ENCODE assay signal across 24 cellular contexts in the genomic region with DNA sequence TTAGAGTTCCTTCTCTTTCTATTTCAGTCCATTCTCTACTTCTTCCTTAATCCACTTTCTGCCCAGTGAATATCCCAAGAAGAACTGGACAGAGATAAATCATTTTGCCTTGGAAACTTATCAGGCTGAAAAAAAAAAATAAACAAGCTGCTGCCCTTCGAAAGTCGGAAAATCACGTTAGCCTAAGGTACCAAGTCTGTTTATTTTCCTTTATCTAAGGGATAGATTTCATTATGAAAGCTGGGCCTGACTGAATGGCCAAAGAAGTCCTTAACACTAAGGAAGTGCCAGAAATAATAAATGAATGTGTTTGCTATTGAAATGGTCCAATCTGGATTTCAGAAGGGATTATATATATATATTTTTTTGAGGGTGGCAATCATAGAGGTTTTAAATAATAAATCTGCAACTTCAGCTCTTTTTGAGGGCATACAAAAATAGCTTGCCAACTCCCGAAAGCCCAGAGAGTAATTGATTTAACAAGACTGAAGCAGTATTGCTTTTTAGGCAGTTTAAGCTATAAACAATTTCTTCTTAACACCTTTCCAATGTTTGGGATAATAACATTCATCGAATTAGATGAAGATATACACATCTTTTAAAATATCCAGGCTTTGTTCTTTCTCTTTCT.
"Had no signal": no experiment of that assay in that cellular context is flagged by ENCODE, and none has a peak within 500 bp of the region (broad histone marks: within the 10 kb centered on the region; RNA-seq: fewer than 3 reads in every experiment).

No MANE protein-coding gene starts in this region.

- ATAC-seq: esophagus mucosa; left lung; mucosa of descending colon; natural killer cell treated with Interleukin-12 subunit alpha and Interleukin-12 subunit beta and Interleukin-15 and Interleukin-18, amount 100 ng/mL, for 72 hours; stimulated activated effector memory CD8-positive, alpha-beta T cell treated with anti-CD3 and anti-CD28 coated beads, Interleukin-12 subunit alpha, Interleukin-12 subunit beta, amount 100 ng/mL, for 72 hours had no signal

- H3K9me3 ChIP-seq: left lung, mucosa of descending colon, prostate gland, right atrium auricular region, sigmoid colon, stomach, thyroid gland, vagina had no signal

- FAIRE-seq: colon, kidney had no signal

- H3K9ac ChIP-seq: neural progenitor cell, parathyroid adenoma had no signal

- H3K27me3 ChIP-seq: left lung, neural progenitor cell, right atrium auricular region, sigmoid colon, thyroid gland, vagina had no signal

- DNase-seq: dorsolateral prefrontal cortex; effector CD4-positive, alpha-beta T cell; foreskin melanocyte; kidney; left lung; mesenchymal stem cell; mucosa of descending colon; naive B cell; sigmoid colon; stimulated activated CD4-positive, alpha-beta T cell treated with anti-CD3 and anti-CD28 coated beads, Interleukin-2, amount 100 ng/mL, for 24 hours; stimulated activated CD4-positive, alpha-beta T cell treated with anti-CD3 and anti-CD28 coated beads, Interleukin-4, amount 100 ng/mL, for 24 hours; stimulated activated naive CD4-positive, alpha-beta T cell treated with Interleukin-2 at 50 U/mL for 16 hours; stomach; thyroid gland had no signal

- H3K36me3 ChIP-seq: left lung, neural progenitor cell, prostate gland, right atrium auricular region, sigmoid colon, stomach, thyroid gland, vagina had no signal

- H2AFZ ChIP-seq: hepatocyte, neural progenitor cell, parathyroid adenoma had no signal

- H3K4me2 ChIP-seq: hepatocyte, neural progenitor cell had no signal

- H3K79me2 ChIP-seq: hepatocyte, parathyroid adenoma had no signal

- H3K27ac ChIP-seq: dorsolateral prefrontal cortex, hepatocyte, left lung, neural progenitor cell, parathyroid adenoma, prostate gland, right atrium auricular region, sigmoid colon, stomach, thyroid gland, vagina had no signal

- H3K4me1 ChIP-seq: left lung, neural progenitor cell, parathyroid adenoma, prostate gland, sigmoid colon, thyroid gland, vagina had no signal

- H3K4me3 ChIP-seq: dorsolateral prefrontal cortex, hepatocyte, left lung, mucosa of descending colon, neural progenitor cell, prostate gland, right atrium auricular region, sigmoid colon, stomach, thyroid gland, vagina had no signal
